15 cellular contexts compared by ENCODE assay signal in genomic region chr2:33340265-33340664, GRCh38.
A peak's percentile ranks its signal among the peaks of the same experiment; 100 is the strongest.
DNase-seq lines count a peak whose midpoint lies in the region; ATAC-seq, FAIRE-seq and TF ChIP-seq lines count a peak whose summit lies in the region.
"Had no signal": no experiment of that assay in that cellular context is flagged by ENCODE, and none has a peak within 500 bp of the region (broad histone marks: within the 10 kb centered on the region; RNA-seq: fewer than 3 reads in every experiment).

No MANE protein-coding gene starts in this region.

- no peak for FAIRE-seq in K562 (lab: Jason Lieb, UNC)

- H3K36me3 ChIP-seq in K562 (ENCODE audit: control insufficient read depth, insufficient read depth, low read length) (no peaks in the 10 kb centered on the region), thyroid gland (no peaks in the 10 kb centered on the region)

- BruUV-seq in K562 (replicated peaks; lab: Mats Ljungman, UMichigan), result no TSS peak

- in situ Hi-C loops in K562 (cut with MboI), result no loop called here

- 26% methylated on average over 5 of the region's 6 CpGs for WGBS in K562 (ENCODE audit: insufficient coverage, low coverage, missing lambda C conversion rate)
- 56% methylated on average over 6 of the region's 6 CpGs for WGBS in thyroid gland, 2 donors

- H3K36me3 Mint-ChIP-seq in activated CD4-positive, alpha-beta T cell treated with anti-CD3 and anti-CD28 coated beads for 36 hours (ENCODE audit: low read depth), result no peaks in the 10 kb centered on the region
- H3K36me3 Mint-ChIP-seq: T-cell had no signal

- CTCF ChIA-PET in K562 (lab: Yijun Ruan, JAX; ENCODE audit: low intra/inter-chr PET ratio), result no interaction called here
- CTCF ChIA-PET in activated CD4-positive, alpha-beta T cell treated with anti-CD3 and anti-CD28 coated beads for 36 hours (lab: Charles Lee), result interaction anchor here (0.7 kb wide), 1 partner anchor 31 kb away, joined by 4 read pairs; no protein-coding TSS in a partner anchor

- H3K4me1 Mint-ChIP-seq in activated CD4-positive, alpha-beta T cell treated with anti-CD3 and anti-CD28 coated beads for 36 hours, result peaks cover 16% of the 10 kb centered on the region

- ATAC-seq in K562, result no peak
- no peak for ATAC-seq in activated CD4-positive, alpha-beta T cell treated with anti-CD3 and anti-CD28 coated beads for 36 hours
- ATAC-seq: activated T-cell treated with anti-CD3 and anti-CD28 coated beads, Interleukin-2, amount 50 U/mL, for 72 hours; stimulated activated naive CD8-positive, alpha-beta T cell treated with anti-CD3 and anti-CD28 coated beads, Interleukin-15, Interleukin-2, amounts not matched to agents 100 U/mL and 50 U/mL, for 24 hours; T-cell had no signal

- no peaks in the 10 kb centered on the region for H4K20me1 ChIP-seq in K562 (replicated peaks; ENCODE audit: control insufficient read depth, insufficient read depth, low read length)

- H2AFZ ChIP-seq in K562 (ENCODE audit: low read depth, low read length), result no peak overlapping the region

- no peak for TF ChIP-seq RAD21 in K562 (CRISPR knock-in tag; conservative IDR thresholded peaks at IDR 0.05 in 1 of 2, IDR thresholded peaks at IDR 0.05 in 1 of 2)

- no peaks in the 10 kb centered on the region for H3K9me3 ChIP-seq in K562 (replicated peaks; ENCODE audit: control insufficient read depth, insufficient read depth, low read depth, low read length)
- H3K9me3 ChIP-seq in thyroid gland, result no peaks in the 10 kb centered on the region

- H3K9me1 ChIP-seq in K562 (ENCODE audit: control insufficient read depth, insufficient read depth, low read length), result peaks cover 3% of the 10 kb centered on the region

- POLR2A ChIA-PET in K562 (lab: Yijun Ruan, JAX), result no interaction called here
- POLR2A ChIA-PET in activated CD4-positive, alpha-beta T cell treated with anti-CD3 and anti-CD28 coated beads for 36 hours (lab: Charles Lee), result no interaction called here

- H3K79me2 ChIP-seq in K562 (ENCODE audit: control insufficient read depth, insufficient read depth, low read length), result no peaks in the 10 kb centered on the region

- TF ChIP-seq POLR2A in K562 (conservative IDR thresholded peaks at IDR 0.05) (no peak), thyroid gland (IDR thresholded peaks at IDR 0.05) (no peak)

- H3K4me2 ChIP-seq in K562 (ENCODE audit: insufficient read depth, low read length), result no peak overlapping the region

- H3K4me3 Mint-ChIP-seq in activated CD4-positive, alpha-beta T cell treated with anti-CD3 and anti-CD28 coated beads for 36 hours, result no peak overlapping the region
- H3K4me3 Mint-ChIP-seq: activated T-cell treated with anti-CD3 and anti-CD28 coated beads, Interleukin-2, amount 50 U/mL, for 72 hours; T-cell had no signal

- no peak for TF ChIP-seq CTCF in K562 (IDR thresholded peaks at IDR 0.05 in 2 of 3, conservative IDR thresholded peaks at IDR 0.05 in 1 of 3; ENCODE audit: insufficient read depth in 2 of 3, low read depth in 1 of 3, low read length in 3 of 3)
- no peak for TF ChIP-seq CTCF in thyroid gland (IDR thresholded peaks at IDR 0.05)

- TF ChIP-seq EP300 in K562 (IDR thresholded peaks at IDR 0.05; ENCODE audit: low read length), result no peak

- H3K9ac ChIP-seq in K562 (ENCODE audit: insufficient read depth in 1 of 2, low read depth in 2 of 2, low read length in 2 of 2), result 0 out of 4 replicates have a peak overlapping the region, but pooled peaks of 1 of the 2 experiments have one; percentile 7

- H3K27ac ChIP-seq in K562 (ENCODE audit: extremely low read depth, low read depth, low read length) (no peak overlapping the region), thyroid gland (no peak overlapping the region)

- no peak overlapping the region for H3K4me3 ChIP-seq in K562
- H3K4me3 ChIP-seq in thyroid gland (replicated peaks in 1 of 3), result no peak overlapping the region

- H3K27ac Mint-ChIP-seq in activated CD4-positive, alpha-beta T cell treated with anti-CD3 and anti-CD28 coated beads for 36 hours, result no peak overlapping the region
- H3K27ac Mint-ChIP-seq: activated T-cell treated with anti-CD3 and anti-CD28 coated beads, Interleukin-2, amount 50 U/mL, for 72 hours; T-cell had no signal

- DNase-seq in K562 (ENCODE audit: extremely low read depth in 1 of 4, low spot score in 3 of 4), result no peak
- peak in 25 of 42 donors; percentile 6 to 63 (median 27) for DNase-seq in head of caudate nucleus
- DNase-seq in mesenteric fat pad (ENCODE audit: low spot score), result peak; percentile 93
- peak; percentile 33 to 39 for DNase-seq in thyroid gland
- no peak for DNase-seq in NCI-H524 treated with DMSO at 0.1 percent for 48 hours (lab: John Stamatoyannopoulos, UW)
- no peak for DNase-seq in activated CD4-positive, alpha-beta T cell treated with anti-CD3 and anti-CD28 coated beads, Interleukin-2, amount 50 U/mL, for 4 hours
- no peak for DNase-seq in activated CD4-positive, alpha-beta T cell treated with anti-CD3 and anti-CD28 coated beads for 36 hours
- no peak for DNase-seq in NCI-H446 (lab: John Stamatoyannopoulos, UW)
- DNase-seq: activated CD4-positive, CD25-positive, alpha-beta regulatory T cell treated with anti-CD3 and anti-CD28 coated beads, Interleukin-2, amount 50 U/mL, for 72 hours; activated T-cell treated with anti-CD3 and anti-CD28 coated beads, Interleukin-2, amount 50 U/mL, for 72 hours; effector CD8-positive, alpha-beta T cell; GOT3; stimulated activated CD4-positive, alpha-beta T cell treated with anti-CD3 and anti-CD28 coated beads, Interleukin-4, amount 100 ng/mL, for 4 hours; stimulated activated naive CD8-positive, alpha-beta T cell treated with anti-CD3 and anti-CD28 coated beads, Interleukin-15, Interleukin-2, amounts not matched to agents 100 U/mL and 50 U/mL, for 24 hours; T-cell had no signal

- H3K4me1 ChIP-seq in K562 (replicated peaks in 1 of 2; ENCODE audit: control insufficient read depth in 2 of 2, insufficient read depth in 2 of 2, low read length in 2 of 2), result no peaks in the 10 kb centered on the region
- peaks cover 0 to 3% of the 10 kb centered on the region in 2 donors for H3K4me1 ChIP-seq in thyroid gland

- intact Hi-C loops in K562 (cut with micrococcal nuclease), result no loop called here
- intact Hi-C loops in head of caudate nucleus (cut with DNase I), result no loop called here
- intact Hi-C loops in thyroid gland (cut with DNase I), result no loop called here
- intact Hi-C loops in activated CD4-positive, alpha-beta T cell treated with anti-CD3 and anti-CD28 coated beads for 36 hours (cut with DNase I, micrococcal nuclease), result no loop called here

- H3K27me3 Mint-ChIP-seq in activated CD4-positive, alpha-beta T cell treated with anti-CD3 and anti-CD28 coated beads for 36 hours, result peaks cover 10% of the 10 kb centered on the region

- no peaks in the 10 kb centered on the region for H3K9me3 Mint-ChIP-seq in activated CD4-positive, alpha-beta T cell treated with anti-CD3 and anti-CD28 coated beads for 36 hours (ENCODE audit: low read depth)
- H3K9me3 Mint-ChIP-seq: activated T-cell treated with anti-CD3 and anti-CD28 coated beads, Interleukin-2, amount 50 U/mL, for 72 hours; T-cell had no signal

- H3K27me3 ChIP-seq in K562 (ENCODE audit: control insufficient read depth in 2 of 2, insufficient read depth in 2 of 2, low read length in 2 of 2) (no peaks in the 10 kb centered on the region), thyroid gland (no peaks in the 10 kb centered on the region)

TF ChIP-seq in K562, 482 proteins besides CTCF, POLR2A, EP300 and RAD21 (continues in another document):
- TF ChIP-seq, protein P1, sequence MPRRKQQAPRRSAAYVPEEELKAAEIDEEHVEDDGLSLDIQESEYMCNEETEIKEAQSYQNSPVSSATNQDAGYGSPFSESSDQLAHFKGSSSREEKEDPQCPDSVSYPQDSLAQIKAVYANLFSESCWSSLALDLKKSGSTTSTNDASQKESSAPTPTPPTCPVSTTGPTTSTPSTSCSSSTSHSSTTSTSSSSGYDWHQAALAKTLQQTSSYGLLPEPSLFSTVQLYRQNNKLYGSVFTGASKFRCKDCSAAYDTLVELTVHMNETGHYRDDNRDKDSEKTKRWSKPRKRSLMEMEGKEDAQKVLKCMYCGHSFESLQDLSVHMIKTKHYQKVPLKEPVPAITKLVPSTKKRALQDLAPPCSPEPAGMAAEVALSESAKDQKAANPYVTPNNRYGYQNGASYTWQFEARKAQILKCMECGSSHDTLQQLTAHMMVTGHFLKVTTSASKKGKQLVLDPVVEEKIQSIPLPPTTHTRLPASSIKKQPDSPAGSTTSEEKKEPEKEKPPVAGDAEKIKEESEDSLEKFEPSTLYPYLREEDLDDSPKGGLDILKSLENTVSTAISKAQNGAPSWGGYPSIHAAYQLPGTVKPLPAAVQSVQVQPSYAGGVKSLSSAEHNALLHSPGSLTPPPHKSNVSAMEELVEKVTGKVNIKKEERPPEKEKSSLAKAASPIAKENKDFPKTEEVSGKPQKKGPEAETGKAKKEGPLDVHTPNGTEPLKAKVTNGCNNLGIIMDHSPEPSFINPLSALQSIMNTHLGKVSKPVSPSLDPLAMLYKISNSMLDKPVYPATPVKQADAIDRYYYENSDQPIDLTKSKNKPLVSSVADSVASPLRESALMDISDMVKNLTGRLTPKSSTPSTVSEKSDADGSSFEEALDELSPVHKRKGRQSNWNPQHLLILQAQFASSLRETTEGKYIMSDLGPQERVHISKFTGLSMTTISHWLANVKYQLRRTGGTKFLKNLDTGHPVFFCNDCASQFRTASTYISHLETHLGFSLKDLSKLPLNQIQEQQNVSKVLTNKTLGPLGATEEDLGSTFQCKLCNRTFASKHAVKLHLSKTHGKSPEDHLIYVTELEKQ (CRISPR knock-in tag; IDR thresholded peaks at IDR 0.05), result no peak
- TF ChIP-seq GATA2 (CRISPR knock-in tag; IDR thresholded peaks at IDR 0.05) (no peak), CBFB (CRISPR knock-in tag; IDR thresholded peaks at IDR 0.05) (no peak), CAMTA2 (CRISPR knock-in tag; conservative IDR thresholded peaks at IDR 0.05) (no peak), NR2C2 (CRISPR knock-in tag; IDR thresholded peaks at IDR 0.05) (no peak), NR2C2 (tag; IDR thresholded peaks at IDR 0.05) (peak; percentile 40; the same call in 1 of the 2 replicates), TEAD2 (tag; IDR thresholded peaks at IDR 0.05) (no peak)
- TF ChIP-seq, protein P2, sequence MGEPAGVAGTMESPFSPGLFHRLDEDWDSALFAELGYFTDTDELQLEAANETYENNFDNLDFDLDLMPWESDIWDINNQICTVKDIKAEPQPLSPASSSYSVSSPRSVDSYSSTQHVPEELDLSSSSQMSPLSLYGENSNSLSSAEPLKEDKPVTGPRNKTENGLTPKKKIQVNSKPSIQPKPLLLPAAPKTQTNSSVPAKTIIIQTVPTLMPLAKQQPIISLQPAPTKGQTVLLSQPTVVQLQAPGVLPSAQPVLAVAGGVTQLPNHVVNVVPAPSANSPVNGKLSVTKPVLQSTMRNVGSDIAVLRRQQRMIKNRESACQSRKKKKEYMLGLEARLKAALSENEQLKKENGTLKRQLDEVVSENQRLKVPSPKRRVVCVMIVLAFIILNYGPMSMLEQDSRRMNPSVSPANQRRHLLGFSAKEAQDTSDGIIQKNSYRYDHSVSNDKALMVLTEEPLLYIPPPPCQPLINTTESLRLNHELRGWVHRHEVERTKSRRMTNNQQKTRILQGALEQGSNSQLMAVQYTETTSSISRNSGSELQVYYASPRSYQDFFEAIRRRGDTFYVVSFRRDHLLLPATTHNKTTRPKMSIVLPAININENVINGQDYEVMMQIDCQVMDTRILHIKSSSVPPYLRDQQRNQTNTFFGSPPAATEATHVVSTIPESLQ (CRISPR knock-in tag; IDR thresholded peaks at IDR 0.05), result no peak

Comparison
In these comparisons a context has a peak if more than half of its experiments do, and no peak if none do; other contexts are left out.
1. DNase-seq: peak in head of caudate nucleus (25 of 42), mesenteric fat pad (single experiment) and thyroid gland (2 of 2); none in K562 (0 of 4), NCI-H524 treated with DMSO at 0.1 percent for 48 hours (single experiment), activated CD4-positive, alpha-beta T cell treated with anti-CD3 and anti-CD28 coated beads, Interleukin-2, amount 50 U/mL, for 4 hours (0 of 2), activated CD4-positive, alpha-beta T cell treated with anti-CD3 and anti-CD28 coated beads for 36 hours (single experiment) and NCI-H446 (0 of 2).